In the genomic region with DNA sequence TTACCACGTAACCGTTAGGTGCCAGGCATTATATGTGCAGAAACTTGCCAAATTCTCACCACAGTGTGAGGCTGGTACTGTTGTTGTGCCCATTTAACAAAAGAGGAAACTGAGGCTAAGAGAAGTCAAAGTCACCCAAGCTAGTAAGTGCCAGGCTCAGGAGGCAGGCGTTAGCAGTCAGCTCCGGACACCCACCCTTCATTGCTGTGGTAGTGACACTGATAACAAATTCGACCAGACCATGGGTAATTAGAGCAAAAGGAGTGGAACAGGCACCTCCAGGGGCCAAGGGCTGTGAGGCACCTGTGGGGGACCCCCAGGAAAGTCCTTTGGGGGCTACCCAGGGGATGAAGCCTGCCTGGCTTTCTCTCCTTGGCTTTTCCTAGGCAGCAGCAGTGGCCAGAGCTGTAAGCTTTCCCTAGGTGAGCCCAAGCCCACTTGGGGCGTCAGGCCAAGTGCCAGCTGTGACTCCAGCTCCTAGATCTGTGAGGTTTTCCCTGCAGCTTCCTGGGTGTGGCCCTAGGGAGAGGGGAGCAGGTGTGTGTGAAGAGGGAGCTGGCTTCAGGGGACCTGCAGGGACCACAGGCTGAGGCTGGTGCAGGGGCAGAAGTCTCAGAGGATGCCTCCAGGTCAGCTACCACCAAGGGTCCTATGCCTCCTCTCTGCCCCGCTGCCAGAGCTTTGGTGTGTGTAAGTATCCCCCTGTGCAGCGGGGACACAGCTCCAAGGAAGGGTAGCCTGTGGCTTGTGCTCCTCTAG, we compare ENCODE assay signal across 1 cellular context.
TF ChIP-seq lines count a peak whose summit lies in the region.

No MANE protein-coding gene starts in this region.

TF ChIP-seq in K562, 482 proteins besides CTCF, POLR2A, EP300 and RAD21:
- TF ChIP-seq FOXP1 (CRISPR knock-in tag; IDR thresholded peaks at IDR 0.05): peak; percentile 30; the same call in 1 of the 2 replicates
- TF ChIP-seq NEUROD1 (IDR thresholded peaks at IDR 0.05; ENCODE audit: borderline replicate concordance, low read depth, low read length, partially characterized antibody): no peak
- TF ChIP-seq BRD9 (IDR thresholded peaks at IDR 0.05; ENCODE audit: low read depth, partially characterized antibody): no peak
